Comparison of ENCODE assay signal across 19 cellular contexts in the genomic region with DNA sequence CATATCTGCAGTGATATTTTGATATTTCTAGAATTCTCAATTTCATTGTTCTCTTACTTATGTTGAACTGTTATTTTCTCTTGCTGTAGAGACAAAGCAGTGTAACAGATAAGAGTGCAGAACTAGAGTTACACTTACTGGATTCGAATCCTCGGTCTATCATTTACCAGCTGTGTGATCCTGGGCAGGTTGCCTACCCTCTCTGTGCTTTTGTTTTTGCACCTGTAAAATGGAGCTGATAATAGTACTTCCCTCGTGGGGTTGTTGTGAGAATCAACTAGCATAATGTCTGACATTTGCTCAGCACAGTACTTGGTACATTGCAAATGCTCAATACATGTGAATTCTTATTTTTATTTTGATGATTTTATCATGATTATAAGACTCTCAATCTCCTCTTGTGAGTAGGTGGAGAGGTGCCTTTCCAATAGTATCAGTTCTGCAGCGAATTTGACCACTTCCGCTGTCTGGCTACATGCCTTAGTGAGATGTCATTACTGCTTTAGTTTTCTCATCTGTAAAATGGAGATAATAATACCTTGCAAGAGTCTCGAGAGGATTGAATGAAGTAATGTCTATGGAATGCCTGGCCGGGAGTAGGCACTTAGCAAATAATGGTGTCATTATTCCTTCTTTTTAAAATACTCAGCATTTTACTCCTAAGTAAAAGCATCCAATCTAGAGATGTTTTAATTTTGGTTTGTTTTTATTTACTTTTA.
DNase-seq lines count a peak whose midpoint lies in the region; ATAC-seq, FAIRE-seq and TF ChIP-seq lines count a peak whose summit lies in the region.
"Had no signal": no experiment of that assay in that cellular context is flagged by ENCODE, and none has a peak within 500 bp of the region (broad histone marks: within the 10 kb centered on the region; RNA-seq: fewer than 3 reads in every experiment).

No MANE protein-coding gene starts in this region.

- H3K4me3 ChIP-seq in A549, result no peak overlapping the region
- H3K4me3 ChIP-seq in GM12878, result no peak overlapping the region
- no peak overlapping the region for H3K4me3 ChIP-seq in gastroesophageal sphincter

- H3K27me3 ChIP-seq in GM12878 (replicated peaks in 1 of 2; ENCODE audit: control insufficient read depth in 2 of 2, insufficient read depth in 2 of 2, low read length in 1 of 2) (no peaks in the 10 kb centered on the region), gastroesophageal sphincter (no peaks in the 10 kb centered on the region)

- no peak overlapping the region for H3K9ac ChIP-seq in GM12878 (ENCODE audit: control insufficient read depth, insufficient read depth, low read length)

- in situ Hi-C loops in GM12878 (cut with MboI), result no loop called here

- TF ChIP-seq POLR2A in A549 (IDR thresholded peaks at IDR 0.05; ENCODE audit: low read length), result no peak
- no peak for TF ChIP-seq POLR2A in GM12878 (IDR thresholded peaks at IDR 0.05; ENCODE audit: low read depth, low read length)
- TF ChIP-seq POLR2A in gastroesophageal sphincter (IDR thresholded peaks at IDR 0.05), result no peak

- WGBS in A549 (ENCODE audit: missing lambda C conversion rate), result 52% methylated on average over 7 of the region's 7 CpGs
- 30% methylated on average over 7 of the region's 7 CpGs for WGBS in GM12878 (ENCODE audit: insufficient coverage, insufficient replicate concordance, low lambda C conversion rate, missing lambda C conversion rate)
- WGBS in gastroesophageal sphincter (ENCODE audit: low coverage in 1 of 2), 2 donors, result 73 to 74% methylated on average over 7 of the region's 7 CpGs

- intact Hi-C loops in GM12878 (cut with micrococcal nuclease; ENCODE audit: unreplicated experiment), result loop anchor here (10.0 kb wide), 1 partner anchor 62 kb away; no protein-coding TSS in a partner anchor

- no peak overlapping the region for H2AFZ ChIP-seq in GM12878 (ENCODE audit: control insufficient read depth, low read depth, low read length)

- H3K9me3 ChIP-seq in A549 (no peaks in the 10 kb centered on the region), GM12878 (replicated peaks; ENCODE audit: control insufficient read depth, insufficient read depth, low read length) (no peaks in the 10 kb centered on the region), gastroesophageal sphincter (no peaks in the 10 kb centered on the region)
- H3K9me3 ChIP-seq: Caco-2 had no signal

- RAD21 ChIA-PET in GM12878 (lab: Charles Lee; ENCODE audit: unreplicated experiment), result no interaction called here

- no TSS peak for BruUV-seq in GM12878 (replicated peaks; lab: Mats Ljungman, UMichigan)

- no peaks in the 10 kb centered on the region for H3K36me3 ChIP-seq in GM12878 (ENCODE audit: control insufficient read depth in 2 of 2, insufficient read depth in 2 of 2, low read length in 1 of 2)
- no peaks in the 10 kb centered on the region for H3K36me3 ChIP-seq in gastroesophageal sphincter

- POLR2A ChIA-PET in A549 (lab: Yijun Ruan, JAX), result no interaction called here
- POLR2A ChIA-PET in GM12878 (lab: Charles Lee), result no interaction called here

- H3K27ac ChIP-seq in A549 (no peak overlapping the region), GM12878 (ENCODE audit: control insufficient read depth, insufficient read depth) (no peak overlapping the region), gastroesophageal sphincter (no peak overlapping the region)

- no peaks in the 10 kb centered on the region for H3K79me2 ChIP-seq in GM12878 (ENCODE audit: control insufficient read depth, insufficient read depth, low read length)

- peaks cover 3% of the 10 kb centered on the region; the same call in 1 of the 3 replicates for H3K4me1 ChIP-seq in A549
- no peaks in the 10 kb centered on the region for H3K4me1 ChIP-seq in GM12878 (ENCODE audit: control insufficient read depth, insufficient read depth, low read length)
- no peaks in the 10 kb centered on the region for H3K4me1 ChIP-seq in gastroesophageal sphincter
- H3K4me1 ChIP-seq: Caco-2 had no signal

- ATAC-seq in A549 (no peak), GM12878 (no peak), gastroesophageal sphincter (no peak), HG02852 (IDR thresholded peaks at IDR 0.05; ENCODE audit: unreplicated experiment) (no peak)

- CTCF ChIA-PET in A549 (lab: Yijun Ruan, JAX) (no interaction called here), GM12878 (lab: Yijun Ruan, JAX) (no interaction called here)

- TF ChIP-seq RAD21 in A549 (conservative IDR thresholded peaks at IDR 0.05 in 1 of 2, IDR thresholded peaks at IDR 0.05 in 1 of 2), result no peak
- no peak for TF ChIP-seq RAD21 in GM12878 (IDR thresholded peaks at IDR 0.05; ENCODE audit: insufficient read depth, low read depth, low read length)

- DNase-seq in A549 (ENCODE audit: low read depth in 1 of 2, low spot score in 1 of 2), result no peak
- DNase-seq in M059J (ENCODE audit: low read depth), result peak; percentile 3
- no peak for DNase-seq in GM12878 (ENCODE audit: low read depth, low spot score)
- DNase-seq in kidney glomerular epithelial cell (lab: John Stamatoyannopoulos, UW), result peak; percentile 28
- DNase-seq in GDM1 (lab: John Stamatoyannopoulos, UW), result no peak
- DNase-seq in T-helper 9 cell, result no peak
- DNase-seq: Caco-2; Kasumi-1; MM.1S; NCI-H1092; NCI-H1436; NCI-H1930; NCI-H510A treated with DMSO at 0.1 percent for 48 hours; NCI-H774; NK-92 treated with Interleukin-12 subunit alpha and Interleukin-12 subunit beta, amount 100 ng/mL, for 24 hours had no signal

- no peak for FAIRE-seq in A549 (lab: Jason Lieb, UNC)
- no peak for FAIRE-seq in GM12878 (lab: Jason Lieb, UNC)
- FAIRE-seq: A204.1, G401.6 had no signal

- SMC1A ChIA-PET in GM12878 (lab: Charles Lee; ENCODE audit: uncharacterized antibody, unreplicated experiment), result no interaction called here

- H3K4me2 ChIP-seq in A549 (no peak overlapping the region), GM12878 (ENCODE audit: control insufficient read depth, insufficient read depth) (no peak overlapping the region)

- no peaks in the 10 kb centered on the region for H4K20me1 ChIP-seq in GM12878 (ENCODE audit: control insufficient read depth, insufficient read depth)

- no peak for TF ChIP-seq EP300 in A549 (IDR thresholded peaks at IDR 0.05)
- no peak for TF ChIP-seq EP300 in GM12878 (IDR thresholded peaks at IDR 0.05; ENCODE audit: borderline replicate concordance in 1 of 2, control insufficient read depth in 1 of 2, low read depth in 2 of 2, low read length in 2 of 2)
- TF ChIP-seq EP300 in gastroesophageal sphincter (IDR thresholded peaks at IDR 0.05), result no peak

- TF ChIP-seq CTCF in A549 (IDR thresholded peaks at IDR 0.05) (no peak), GM12878 (IDR thresholded peaks at IDR 0.05 in 2 of 3, conservative IDR thresholded peaks at IDR 0.05 in 1 of 3; ENCODE audit: control insufficient read depth in 2 of 3, extremely low read depth in 1 of 3, insufficient read depth in 1 of 3, low read depth in 3 of 3, low read length in 3 of 3) (no peak), gastroesophageal sphincter (IDR thresholded peaks at IDR 0.05) (no peak)

TF ChIP-seq in A549, 52 proteins besides CTCF, POLR2A, EP300 and RAD21 (continues in another document):
- TF ChIP-seq RFX5 (IDR thresholded peaks at IDR 0.05) (no peak), ZFP36 (IDR thresholded peaks at IDR 0.05; ENCODE audit: borderline replicate concordance, partially characterized antibody) (peak; percentile 33), FOSL2 (IDR thresholded peaks at IDR 0.05) (no peak), FOSL2 (CRISPR knock-in tag; IDR thresholded peaks at IDR 0.05) (no peak), SREBF2 (IDR thresholded peaks at IDR 0.05) (no peak), KDM5A (IDR thresholded peaks at IDR 0.05) (no peak), RCOR1 (IDR thresholded peaks at IDR 0.05; ENCODE audit: low read depth, low read length) (no peak), EHF (CRISPR knock-in tag; IDR thresholded peaks at IDR 0.05) (no peak), EHMT2 (IDR thresholded peaks at IDR 0.05; ENCODE audit: low read depth) (no peak)
- TF ChIP-seq, protein P1, sequence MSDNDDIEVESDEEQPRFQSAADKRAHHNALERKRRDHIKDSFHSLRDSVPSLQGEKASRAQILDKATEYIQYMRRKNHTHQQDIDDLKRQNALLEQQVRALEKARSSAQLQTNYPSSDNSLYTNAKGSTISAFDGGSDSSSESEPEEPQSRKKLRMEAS (IDR thresholded peaks at IDR 0.05), result no peak
- TF ChIP-seq, protein P2, sequence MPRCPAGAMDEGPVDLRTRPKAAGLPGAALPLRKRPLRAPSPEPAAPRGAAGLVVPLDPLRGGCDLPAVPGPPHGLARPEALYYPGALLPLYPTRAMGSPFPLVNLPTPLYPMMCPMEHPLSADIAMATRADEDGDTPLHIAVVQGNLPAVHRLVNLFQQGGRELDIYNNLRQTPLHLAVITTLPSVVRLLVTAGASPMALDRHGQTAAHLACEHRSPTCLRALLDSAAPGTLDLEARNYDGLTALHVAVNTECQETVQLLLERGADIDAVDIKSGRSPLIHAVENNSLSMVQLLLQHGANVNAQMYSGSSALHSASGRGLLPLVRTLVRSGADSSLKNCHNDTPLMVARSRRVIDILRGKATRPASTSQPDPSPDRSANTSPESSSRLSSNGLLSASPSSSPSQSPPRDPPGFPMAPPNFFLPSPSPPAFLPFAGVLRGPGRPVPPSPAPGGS (IDR thresholded peaks at IDR 0.05), result no peak

TF ChIP-seq in GM12878, 131 proteins besides CTCF, POLR2A, EP300 and RAD21:
- TF ChIP-seq RUNX3 (IDR thresholded peaks at IDR 0.05; ENCODE audit: low read length) (peak; percentile 15; the same call in 1 of the 2 replicates), PML (IDR thresholded peaks at IDR 0.05; ENCODE audit: low read length) (no peak)
TF ChIP-seq in GM12878: peak in this region for 1.

Comparison
In these comparisons a context has a peak if more than half of its experiments do, and no peak if none do; other contexts are left out.
1. DNase-seq: peak in M059J (single experiment) and kidney glomerular epithelial cell (single experiment); none in A549 (0 of 2), GM12878 (single experiment), GDM1 (single experiment) and T-helper 9 cell (single experiment).